Comparison of ENCODE assay signal across 8 cellular contexts in the genomic region with DNA sequence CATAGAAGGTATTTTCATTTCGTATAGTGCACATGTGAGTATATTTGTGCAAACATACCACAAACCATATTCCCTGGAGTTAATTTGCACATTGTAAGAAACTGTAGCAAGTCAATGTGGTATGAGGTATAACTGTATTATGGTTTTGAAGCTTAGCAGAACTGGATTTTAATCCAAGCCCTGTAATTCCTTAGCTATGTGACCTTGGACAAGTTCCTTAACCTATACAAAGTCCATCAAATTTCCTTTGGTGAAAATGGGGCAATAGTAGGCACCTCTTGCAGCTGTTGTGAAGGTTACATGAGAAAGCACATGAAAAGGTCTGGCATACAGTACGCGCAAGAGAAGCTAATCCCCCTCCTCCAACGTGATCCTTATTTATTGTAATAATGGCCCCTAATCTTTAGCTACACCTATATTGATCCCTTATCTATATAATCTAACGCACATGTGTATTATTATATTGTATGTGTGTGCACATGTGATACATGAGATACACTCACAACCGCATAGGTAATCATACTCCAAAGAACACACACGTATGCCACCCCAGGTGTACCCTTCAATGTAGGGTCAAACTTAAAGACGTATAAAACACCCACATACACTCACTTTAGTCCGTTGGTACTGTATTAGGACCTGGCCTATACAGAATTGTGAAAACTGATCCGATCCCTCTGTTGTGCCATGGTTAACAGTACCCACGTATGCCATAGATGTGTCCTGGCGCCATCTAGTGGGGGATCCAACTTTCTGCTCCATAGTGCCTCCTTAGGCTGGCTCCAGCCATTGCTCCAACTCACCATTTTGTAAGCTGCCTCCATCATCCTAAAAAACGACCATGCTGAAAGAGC.
A peak's percentile ranks its signal among the peaks of the same experiment; 100 is the strongest.
DNase-seq lines count a peak whose midpoint lies in the region; ATAC-seq lines count a peak whose summit lies in the region.

No MANE protein-coding gene starts in this region.

- H2BK15ac ChIP-seq in mesendoderm (replicated peaks; ENCODE audit: low read depth): no peak overlapping the region

- no peak overlapping the region for H2BK120ac ChIP-seq in mesendoderm (ENCODE audit: low read depth, low read length)

- H4K8ac ChIP-seq in mesendoderm (ENCODE audit: low read depth, low read length): no peak overlapping the region

- H3K4ac ChIP-seq in mesendoderm (ENCODE audit: low read depth, low read length): no peak overlapping the region

- no peaks in the 10 kb centered on the region for H3K36me3 ChIP-seq in effector memory CD4-positive, alpha-beta T cell (ENCODE audit: control insufficient read depth, insufficient read depth, low read length)
- no peaks in the 10 kb centered on the region for H3K36me3 ChIP-seq in mesendoderm (ENCODE audit: control insufficient read depth, insufficient read depth, low read length)

- H4K5ac ChIP-seq in mesendoderm (ENCODE audit: low read length): no peak overlapping the region

- H3K23ac ChIP-seq in mesendoderm (ENCODE audit: low read length): no peak overlapping the region

- H3K27me3 ChIP-seq in effector memory CD4-positive, alpha-beta T cell (replicated peaks; ENCODE audit: control insufficient read depth, insufficient read depth, low read length, poor library complexity, severe bottlenecking): no peaks in the 10 kb centered on the region
- no peaks in the 10 kb centered on the region for H3K27me3 ChIP-seq in mesendoderm (ENCODE audit: insufficient read depth, low read length, poor library complexity)

- no peaks in the 10 kb centered on the region for H3K79me2 ChIP-seq in mesendoderm (ENCODE audit: control insufficient read depth, insufficient read depth, low read length)

- H3K18ac ChIP-seq in mesendoderm (ENCODE audit: low read length): no peak overlapping the region

- H3K4me1 ChIP-seq in effector memory CD4-positive, alpha-beta T cell (ENCODE audit: control insufficient read depth, insufficient read depth, low read length, poor library complexity, severe bottlenecking): no peaks in the 10 kb centered on the region
- no peaks in the 10 kb centered on the region for H3K4me1 ChIP-seq in mesendoderm (ENCODE audit: control insufficient read depth, low read depth, low read length)

- in situ Hi-C loops in Caki2 (cut with HindIII; ENCODE audit: low pct_unique_long_range_greater_than_20kb, low sequenced_read_pairs): no loop called here

- no peaks in the 10 kb centered on the region for H3K79me1 ChIP-seq in mesendoderm (ENCODE audit: low read length)

- WGBS in mesendoderm (ENCODE audit: extremely low coverage, insufficient coverage, low lambda C conversion rate): no CpG with 5 or more reads among the region's 13 CpGs

- no peak overlapping the region for H3K56ac ChIP-seq in mesendoderm (ENCODE audit: low read length)

- no peak overlapping the region for H2AK5ac ChIP-seq in mesendoderm (ENCODE audit: low read length)

- H3K4me2 ChIP-seq in mesendoderm (ENCODE audit: low read length): no peak overlapping the region

- H2BK5ac ChIP-seq in mesendoderm (ENCODE audit: low read length): no peak overlapping the region

- ATAC-seq in GM21367 (IDR thresholded peaks at IDR 0.05; ENCODE audit: unreplicated experiment) (peak; percentile 100), HG03575 (IDR thresholded peaks at IDR 0.05; ENCODE audit: extremely low read depth, insufficient number of reproducible peaks, low FRiP score, unreplicated experiment) (peak; percentile 88)

- no peaks in the 10 kb centered on the region for H3K9me3 ChIP-seq in effector memory CD4-positive, alpha-beta T cell (ENCODE audit: control insufficient read depth, low read length)

- no peak overlapping the region for H3K4me3 ChIP-seq in effector memory CD4-positive, alpha-beta T cell (ENCODE audit: insufficient read depth, low read depth, low read length, poor library complexity, severe bottlenecking)
- H3K4me3 ChIP-seq in mesendoderm (ENCODE audit: low read length): no peak overlapping the region

- no peak overlapping the region for H3K9ac ChIP-seq in mesendoderm (ENCODE audit: low read length)

- no peak overlapping the region for H3K27ac ChIP-seq in effector memory CD4-positive, alpha-beta T cell (ENCODE audit: insufficient read depth, low read length, poor library complexity, severe bottlenecking)
- no peak overlapping the region for H3K27ac ChIP-seq in mesendoderm (ENCODE audit: low read depth, low read length)

- DNase-seq in Caki2 (ENCODE audit: low read depth) (peak; percentile 34), NCI-H774 (lab: John Stamatoyannopoulos, UW) (peak; percentile 59), mesendoderm (peak; percentile 87)
- peak; percentile 80 to 82 for DNase-seq in activated CD4-positive, alpha-beta T cell treated with anti-CD3 and anti-CD28 coated beads, Interleukin-2, amount 50 U/mL, for 48 hours
- peak; percentile 14 to 52 (median 28) for DNase-seq in effector memory CD4-positive, alpha-beta T cell
- peak; percentile 58 to 66 for DNase-seq in stimulated activated CD8-positive, alpha-beta memory T cell treated with anti-CD3 and anti-CD28 coated beads, Interleukin-2, amount 100 ng/mL, for 48 hours (ENCODE audit: low read depth in 2 of 2)

Comparison
In these comparisons a context has a peak if more than half of its experiments do, and no peak if none do; other contexts are left out.
1. DNase-seq: peak in every context shown above with its lines; median percentile 87 in mesendoderm; 81 in activated CD4-positive, alpha-beta T cell treated with anti-CD3 and anti-CD28 coated beads, Interleukin-2, amount 50 U/mL, for 48 hours; 62 in stimulated activated CD8-positive, alpha-beta memory T cell treated with anti-CD3 and anti-CD28 coated beads, Interleukin-2, amount 100 ng/mL, for 48 hours; 59 in NCI-H774; 34 in Caki2; 28 in effector memory CD4-positive, alpha-beta T cell.